1 cellular context compared by ENCODE assay signal in genomic region chr22:46609724-46610161, GRCh38.
TF ChIP-seq lines count a peak whose summit lies in the region.

No MANE protein-coding gene starts in this region.

TF ChIP-seq in WTC11, 78 proteins besides CTCF, POLR2A, EP300 and RAD21 (continued from another document):
- TF ChIP-seq ZNF281 (CRISPR knock-in tag; IDR thresholded peaks at IDR 0.05) (no peak), FOXJ3 (CRISPR knock-in tag; IDR thresholded peaks at IDR 0.05; ENCODE audit: borderline replicate concordance) (no peak), ZBTB43 (CRISPR knock-in tag; IDR thresholded peaks at IDR 0.05) (no peak), PRRX2 (CRISPR knock-in tag; IDR thresholded peaks at IDR 0.05) (no peak), ATF3 (CRISPR knock-in tag; conservative IDR thresholded peaks at IDR 0.05) (no peak), SMAD3 (CRISPR knock-in tag; IDR thresholded peaks at IDR 0.05; ENCODE audit: borderline replicate concordance) (no peak), TEAD1 (CRISPR knock-in tag; IDR thresholded peaks at IDR 0.05) (no peak), HMGA2 (CRISPR knock-in tag; IDR thresholded peaks at IDR 0.05) (no peak)
- TF ChIP-seq, protein P1, sequence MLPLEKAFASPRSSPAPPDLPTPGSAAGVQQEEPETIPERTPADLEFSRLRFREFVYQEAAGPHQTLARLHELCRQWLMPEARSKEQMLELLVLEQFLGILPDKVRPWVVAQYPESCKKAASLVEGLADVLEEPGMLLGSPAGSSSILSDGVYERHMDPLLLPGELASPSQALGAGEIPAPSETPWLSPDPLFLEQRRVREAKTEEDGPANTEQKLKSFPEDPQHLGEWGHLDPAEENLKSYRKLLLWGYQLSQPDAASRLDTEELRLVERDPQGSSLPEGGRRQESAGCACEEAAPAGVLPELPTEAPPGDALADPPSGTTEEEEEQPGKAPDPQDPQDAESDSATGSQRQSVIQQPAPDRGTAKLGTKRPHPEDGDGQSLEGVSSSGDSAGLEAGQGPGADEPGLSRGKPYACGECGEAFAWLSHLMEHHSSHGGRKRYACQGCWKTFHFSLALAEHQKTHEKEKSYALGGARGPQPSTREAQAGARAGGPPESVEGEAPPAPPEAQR (CRISPR knock-in tag; IDR thresholded peaks at IDR 0.05) = no peak
